In genomic region chr20:9535457-9535856, GRCh38 we compare ENCODE assay signal across 34 cellular contexts. TPM values are rescaled to one million over a fixed set of nuclear protein-coding genes. Genes with fewer than 3 reads are reported as not detected.
DNase-seq lines count a peak whose midpoint lies in the region; ATAC-seq and TF ChIP-seq lines count a peak whose summit lies in the region.
"Had no signal": no experiment of that assay in that cellular context is flagged by ENCODE, and none has a peak within 500 bp of the region (broad histone marks: within the 10 kb centered on the region; RNA-seq: fewer than 3 reads in every experiment).

No MANE protein-coding gene starts in this region.

- no peaks in the 10 kb centered on the region for H3K27me3 Mint-ChIP-seq in glutamatergic neuron (ENCODE audit: unreplicated experiment)
- H3K27me3 Mint-ChIP-seq: CD4-positive, alpha-beta memory T cell; CD4-positive, alpha-beta T cell; CD4-positive, CD25-positive, alpha-beta regulatory T cell; CD8-positive, alpha-beta memory T cell had no signal

- peak overlapping the region; percentile 13 for H3K4me2 ChIP-seq in neural cell (ENCODE audit: low read length)
- H3K4me2 ChIP-seq: A549; BLaER1; BLaER1 treated with 17β-estradiol and CSF1 and Interleukin-3, amounts not matched to agents 10 nM and 100 nM had no signal

- H3F3A ChIP-seq in neural cell (ENCODE audit: insufficient read depth, low read length, poor library complexity, severe bottlenecking), result no peaks in the 10 kb centered on the region

- H2AFZ ChIP-seq in neural cell (ENCODE audit: low read depth, low read length), result no peak overlapping the region

- H3K9me2 ChIP-seq in neural cell (ENCODE audit: insufficient read depth, low read length), result no peaks in the 10 kb centered on the region

- H4K20me1 ChIP-seq in neural cell (ENCODE audit: insufficient read depth), result no peaks in the 10 kb centered on the region
- H4K20me1 ChIP-seq: BLaER1; BLaER1 treated with 17β-estradiol and CSF1 and Interleukin-3, amounts not matched to agents 10 nM and 100 nM had no signal

- peak overlapping the region; percentile 71 for H3K27ac ChIP-seq in neural cell (ENCODE audit: low read length)
- H3K27ac ChIP-seq: 22Rv1; A549; BLaER1; BLaER1 treated with 17β-estradiol and CSF1 and Interleukin-3, amounts not matched to agents 10 nM and 100 nM; C4-2B had no signal

- no peaks in the 10 kb centered on the region for H3K79me2 ChIP-seq in neural cell (replicated peaks; ENCODE audit: insufficient read depth, low read length)

- H3K4me3 ChIP-seq in neural cell (ENCODE audit: low read length), result peak overlapping the region; percentile 45
- no peak overlapping the region for H3K4me3 ChIP-seq in H7 (ENCODE audit: insufficient read depth, low read depth, low read length)
- H3K4me3 ChIP-seq: A549; BLaER1; BLaER1 treated with 17β-estradiol and CSF1 and Interleukin-3, amounts not matched to agents 10 nM and 100 nM had no signal

- no peaks in the 10 kb centered on the region for H3K36me3 Mint-ChIP-seq in glutamatergic neuron (ENCODE audit: unreplicated experiment)
- H3K36me3 Mint-ChIP-seq: CD4-positive, alpha-beta memory T cell; CD4-positive, CD25-positive, alpha-beta regulatory T cell; CD8-positive, alpha-beta memory T cell; CD8-positive, alpha-beta T cell had no signal

- H3K36me3 ChIP-seq in neural cell (ENCODE audit: insufficient read depth, low read length) (no peaks in the 10 kb centered on the region), H7 (replicated peaks; ENCODE audit: control insufficient read depth, insufficient read depth, low read length) (no peaks in the 10 kb centered on the region)
- H3K36me3 ChIP-seq: BLaER1; BLaER1 treated with 17β-estradiol and CSF1 and Interleukin-3, amounts not matched to agents 10 nM and 100 nM had no signal

- H3K27me3 ChIP-seq in neural cell (ENCODE audit: insufficient read depth, low read depth, low read length), result no peaks in the 10 kb centered on the region
- H3K27me3 ChIP-seq in H7 (ENCODE audit: control insufficient read depth, insufficient read depth, low read length), result no peaks in the 10 kb centered on the region
- H3K27me3 ChIP-seq: BE2C; BLaER1; BLaER1 treated with 17β-estradiol and CSF1 and Interleukin-3, amounts not matched to agents 10 nM and 100 nM had no signal

- TF ChIP-seq CTCF in glutamatergic neuron (IDR thresholded peaks at IDR 0.05; ENCODE audit: partially characterized antibody, unreplicated experiment) (no peak), neural cell (IDR thresholded peaks at IDR 0.05; ENCODE audit: poor library complexity, severe bottlenecking) (no peak)

- H3K9ac ChIP-seq in neural cell (ENCODE audit: low read length), result no peak overlapping the region
- H3K9ac ChIP-seq: BLaER1; BLaER1 treated with 17β-estradiol and CSF1 and Interleukin-3, amounts not matched to agents 10 nM and 100 nM had no signal

- DNase-seq in glutamatergic neuron (no peak), H7 (no peak)
- DNase-seq: 8988T; ACHN; AML-193; BE2C; C1 segment of cervical spinal cord; Caco-2; Calu3; CD4-positive, alpha-beta memory T cell; CD4-positive, alpha-beta T cell; CD4-positive, CD25-positive, alpha-beta regulatory T cell; CD8-positive, alpha-beta memory T cell; CD8-positive, alpha-beta T cell; COR-L47; DMS 273 treated with DMSO at 0.1 percent for 48 hours; DMS153; DMS53; DMS79; DMS79 treated with DMSO at 0.1 percent for 48 hours; DND-41; EL had no signal

- H3K4me1 Mint-ChIP-seq in glutamatergic neuron (ENCODE audit: low read depth, unreplicated experiment), result peaks cover 27% of the 10 kb centered on the region
- H3K4me1 Mint-ChIP-seq: B cell; CD14-positive monocyte; CD4-positive, alpha-beta memory T cell; CD4-positive, CD25-positive, alpha-beta regulatory T cell; CD8-positive, alpha-beta memory T cell had no signal

- TF ChIP-seq EP300 in neural cell (conservative IDR thresholded peaks at IDR 0.05; ENCODE audit: poor library complexity, severe bottlenecking), result peak; percentile 69

- no peak for TF ChIP-seq RAD21 in neural cell (conservative IDR thresholded peaks at IDR 0.05)

- peak overlapping the region; percentile 54 for H3K27ac Mint-ChIP-seq in glutamatergic neuron (ENCODE audit: unreplicated experiment)
- H3K27ac Mint-ChIP-seq: B cell; CD14-positive monocyte; CD4-positive, alpha-beta memory T cell; CD4-positive, alpha-beta T cell; CD4-positive, CD25-positive, alpha-beta regulatory T cell; CD8-positive, alpha-beta memory T cell; CD8-positive, alpha-beta T cell had no signal

- peak overlapping the region; percentile 46 for H3K4me3 Mint-ChIP-seq in glutamatergic neuron (ENCODE audit: unreplicated experiment)
- H3K4me3 Mint-ChIP-seq: B cell; CD4-positive, alpha-beta memory T cell; CD4-positive, alpha-beta T cell; CD4-positive, CD25-positive, alpha-beta regulatory T cell; CD8-positive, alpha-beta memory T cell; CD8-positive, alpha-beta T cell had no signal

- no peaks in the 10 kb centered on the region for H3K9me3 Mint-ChIP-seq in glutamatergic neuron (ENCODE audit: unreplicated experiment)
- H3K9me3 Mint-ChIP-seq: CD8-positive, alpha-beta T cell had no signal

- no peaks in the 10 kb centered on the region for H3K9me3 ChIP-seq in neural cell (ENCODE audit: low read length)
- H3K9me3 ChIP-seq: A549; BE2C; BLaER1; BLaER1 treated with 17β-estradiol and CSF1 and Interleukin-3, amounts not matched to agents 10 nM and 100 nM; Caco-2 had no signal

- ATAC-seq in GM19397 (IDR thresholded peaks at IDR 0.05; ENCODE audit: unreplicated experiment), result no peak
- ATAC-seq: A549; CD8-positive, alpha-beta T cell had no signal

TF ChIP-seq in neural cell, 6 proteins besides CTCF, POLR2A, EP300 and RAD21:
- TF ChIP-seq TAF1 (IDR thresholded peaks at IDR 0.05; ENCODE audit: low read depth), result no peak
- peak; percentile 64 for TF ChIP-seq POLR2AphosphoS5 (IDR thresholded peaks at IDR 0.05)

RNA-seq across cellular contexts. Expression of gene LAMP5, which starts 21.1 kb away (rescaled TPM):
- total RNA-seq in glutamatergic neuron (ENCODE audit: unreplicated experiment), result not detected
- polyA plus RNA-seq in neural cell, result 0.32 and 0.43 TPM in 2 replicates
- 0.24 and 0.69 TPM in 2 replicates for polyA minus RNA-seq in neural cell
- total RNA-seq in H7 (2014; rRNA removed; shearing (Covaris generic)), result 0.78 and 1.4 TPM in 2 replicates
- total RNA-seq: A172; A673; Caco-2; Calu3; CD4-positive, alpha-beta memory T cell; CD4-positive, CD25-positive, alpha-beta regulatory T cell; CD8-positive, alpha-beta memory T cell; CD8-positive, alpha-beta T cell; Daoy had no signal
- polyA plus RNA-seq: CD4-positive, alpha-beta memory T cell; CD4-positive, CD25-positive, alpha-beta regulatory T cell; CD8-positive, alpha-beta memory T cell had no signal
